8 cellular contexts compared by ENCODE assay signal in the genomic region with DNA sequence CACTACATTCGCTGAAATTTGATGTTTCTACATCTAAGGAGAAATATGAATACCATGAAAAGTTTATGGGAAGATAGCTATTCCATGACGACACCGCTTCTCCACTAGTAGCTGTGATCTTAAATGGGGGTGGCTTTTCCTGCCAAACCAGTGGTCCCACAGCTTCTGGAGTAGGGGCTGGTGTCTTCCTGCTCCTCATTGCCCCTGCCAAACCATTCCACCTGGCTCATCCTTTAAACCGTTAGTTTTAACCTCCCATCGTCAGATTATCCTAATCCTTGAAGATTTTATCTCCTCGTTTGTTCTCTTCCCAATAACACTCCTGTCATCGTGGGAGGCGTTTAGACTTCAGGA. TPM values are rescaled to one million over a fixed set of nuclear protein-coding genes. Genes with fewer than 3 reads are reported as not detected.
DNase-seq lines count a peak whose midpoint lies in the region; ATAC-seq, FAIRE-seq and TF ChIP-seq lines count a peak whose summit lies in the region.

No MANE protein-coding gene starts in this region.

- peaks cover 10% of the 10 kb centered on the region for H3K36me3 ChIP-seq in ACC112 (ENCODE audit: insufficient read depth, low read length)
- peaks cover 5% of the 10 kb centered on the region; the same call in 1 of the 2 replicates for H3K36me3 ChIP-seq in HUES48 (ENCODE audit: control insufficient read depth, insufficient read depth, low read length)
- no peaks in the 10 kb centered on the region for H3K36me3 ChIP-seq in bronchial epithelial cell (ENCODE audit: control insufficient read depth, insufficient read depth, low read length)
- H3K36me3 ChIP-seq in mucosa of rectum (ENCODE audit: control insufficient read depth in 2 of 2, insufficient read depth in 2 of 2, low read length in 2 of 2): peaks cover 6 to 7% of the 10 kb centered on the region in 2 donors

- H3K9me3 ChIP-seq in HUES48 (ENCODE audit: control insufficient read depth, insufficient read depth, low read length) (no peaks in the 10 kb centered on the region), mucosa of rectum (ENCODE audit: control insufficient read depth in 2 of 2, low read length in 2 of 2) (peaks cover 4 to 6% of the 10 kb centered on the region in 2 donors)

- H3K4me1 ChIP-seq in ACC112 (ENCODE audit: control insufficient read depth, insufficient read depth, low read length, unreplicated experiment): peaks cover 4% of the 10 kb centered on the region
- H3K4me1 ChIP-seq in HUES48 (ENCODE audit: control insufficient read depth, insufficient read depth, low read length): peaks cover 5% of the 10 kb centered on the region; the same call in 1 of the 2 replicates
- peaks cover 3 to 10% of the 10 kb centered on the region in 2 donors for H3K4me1 ChIP-seq in mucosa of rectum (ENCODE audit: control insufficient read depth in 2 of 2, insufficient read depth in 2 of 2, low read length in 2 of 2)

- H3K27ac ChIP-seq in ACC112 (ENCODE audit: low read depth, low read length): no peak overlapping the region
- H3K27ac ChIP-seq in HUES48 (ENCODE audit: low read depth, low read length): peak overlapping the region; percentile 5
- peak overlapping the region in 1 of 2 donors; percentile 49 for H3K27ac ChIP-seq in mucosa of rectum (ENCODE audit: low read depth in 2 of 2, low read length in 2 of 2)

- ATAC-seq in HG03342 (IDR thresholded peaks at IDR 0.05; ENCODE audit: unreplicated experiment): no peak
- ATAC-seq in activated CD4-positive, CD25-positive, alpha-beta regulatory T cell treated with anti-CD3 and anti-CD28 coated beads, Interleukin-2, amount 50 U/mL, for 24 hours: no peak

- 0 out of 2 replicates have a peak overlapping the region, but pooled peaks have one; percentile 55 for H3K9ac ChIP-seq in HUES48 (ENCODE audit: low read depth, low read length)
- H3K9ac ChIP-seq in mucosa of rectum (ENCODE audit: low read depth in 1 of 2, low read length in 2 of 2): peak overlapping the region; percentile 71 to 82

- no peaks in the 10 kb centered on the region for H3K27me3 ChIP-seq in ACC112 (ENCODE audit: insufficient read depth, low read length)
- no peaks in the 10 kb centered on the region for H3K27me3 ChIP-seq in HUES48 (ENCODE audit: control insufficient read depth, insufficient read depth, low read length)
- no peaks in the 10 kb centered on the region for H3K27me3 ChIP-seq in bronchial epithelial cell (ENCODE audit: control insufficient read depth, insufficient read depth, low read length)
- H3K27me3 ChIP-seq in mucosa of rectum (ENCODE audit: control insufficient read depth in 2 of 2, insufficient read depth in 2 of 2, low read length in 2 of 2): no peaks in the 10 kb centered on the region

- DNase-seq in bronchial epithelial cell (ENCODE audit: low read depth) (no peak), NCI-H2196 treated with DMSO at 0.1 percent for 48 hours (lab: John Stamatoyannopoulos, UW; ENCODE audit: unreplicated experiment) (no peak), NCI-H748 treated with DMSO at 0.1 percent for 48 hours (lab: John Stamatoyannopoulos, UW) (no peak)

- peak overlapping the region; percentile 98 for H3K4me3 ChIP-seq in ACC112 (ENCODE audit: low read depth, low read length)
- peak overlapping the region; percentile 91 for H3K4me3 ChIP-seq in HUES48 (ENCODE audit: low read depth, low read length)
- peak overlapping the region; percentile 62 for H3K4me3 ChIP-seq in bronchial epithelial cell (ENCODE audit: low read depth, low read length)
- H3K4me3 ChIP-seq in mucosa of rectum (ENCODE audit: low read length in 2 of 2): peak overlapping the region; percentile 83 to 93

- peak overlapping the region; percentile 94 for H2AFZ ChIP-seq in ACC112 (ENCODE audit: low read length, unreplicated experiment)

- no peak for TF ChIP-seq CTCF in bronchial epithelial cell (IDR thresholded peaks at IDR 0.05; ENCODE audit: insufficient read depth, low read length, severe bottlenecking)

- H3K79me2 ChIP-seq in ACC112 (ENCODE audit: control insufficient read depth, insufficient read depth, low read length, unreplicated experiment): peaks cover 15% of the 10 kb centered on the region

- FAIRE-seq in bronchial epithelial cell (lab: Jason Lieb, UNC): no peak

RNA-seq across cellular contexts. Expression of gene ZNF230, which starts 0.6 kb away (rescaled TPM):
- 3.9 and 4.0 TPM in 2 replicates for total RNA-seq in bronchial epithelial cell

RNA-seq across cellular contexts. Expression of gene ZNF155, which starts 18.2 kb away (rescaled TPM):
- 8.6 and 9.7 TPM in 2 replicates for total RNA-seq in bronchial epithelial cell

RNA-seq across cellular contexts. Expression of gene ZNF222, which starts 23.0 kb away (rescaled TPM):
- 8.2 and 8.7 TPM in 2 replicates for total RNA-seq in bronchial epithelial cell

RNA-seq across cellular contexts. Expression of gene ZNF223, which starts 49.6 kb away (rescaled TPM):
- total RNA-seq in bronchial epithelial cell: 5.8 and 6.1 TPM in 2 replicates

RNA-seq across cellular contexts. Expression of gene ZNF221, which starts 51.2 kb away (rescaled TPM):
- total RNA-seq in bronchial epithelial cell: 4.7 and 6.1 TPM in 2 replicates
